In the genomic region with DNA sequence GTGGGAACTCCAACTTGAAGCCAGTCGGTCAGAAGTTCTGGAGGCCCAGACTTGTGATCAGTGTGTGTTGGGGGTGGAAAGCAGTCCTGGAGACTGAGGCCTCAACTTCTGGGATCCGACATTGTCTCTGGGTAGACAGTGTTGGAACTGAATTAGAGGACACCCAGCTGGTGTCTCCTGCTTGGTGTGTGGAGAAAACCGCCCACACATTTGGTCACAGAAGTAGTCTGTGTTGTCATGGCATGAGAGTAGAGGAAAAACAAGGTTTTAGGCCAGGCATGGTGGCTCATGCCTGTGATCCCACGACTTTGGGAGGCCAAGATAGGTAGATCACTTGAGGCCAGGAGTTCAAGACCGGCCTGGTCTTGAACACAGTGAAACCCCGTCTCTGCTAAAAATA, we compare ENCODE assay signal across 1 cellular context.
TF ChIP-seq lines count a peak whose summit lies in the region.

No MANE protein-coding gene starts in this region.

TF ChIP-seq in K562, 482 proteins besides CTCF, POLR2A, EP300 and RAD21:
- TF ChIP-seq THRAP3 (IDR thresholded peaks at IDR 0.05; ENCODE audit: borderline replicate concordance) (no peak), EGR1 (conservative IDR thresholded peaks at IDR 0.05) (peak; percentile 39)
